In genomic region chr6:169724554-169725269, GRCh38 we compare ENCODE assay signal across 8 cellular contexts. TPM values are rescaled to one million over a fixed set of nuclear protein-coding genes. Genes with fewer than 3 reads are reported as not detected.
DNase-seq lines count a peak whose midpoint lies in the region; ATAC-seq, FAIRE-seq and TF ChIP-seq lines count a peak whose summit lies in the region.

No MANE protein-coding gene starts in this region.

- TF ChIP-seq CTCF in HEK293 (tag by site-specific recombination; IDR thresholded peaks at IDR 0.05) (peak; percentile 43), left lung (IDR thresholded peaks at IDR 0.05) (no peak)

- peak; percentile 36 for ATAC-seq in activated CD4-positive, alpha-beta T cell treated with anti-CD3 and anti-CD28 coated beads for 36 hours
- ATAC-seq in left lung, result peak; percentile 63

- peak overlapping the region; percentile 89 for H3K27ac Mint-ChIP-seq in activated CD4-positive, alpha-beta T cell treated with anti-CD3 and anti-CD28 coated beads for 36 hours

- H3K27ac ChIP-seq in HEK293 (ENCODE audit: extremely low read depth, low read depth, low read length) (peak overlapping the region; percentile 88), cingulate gyrus (ENCODE audit: low read depth, low read length) (peak overlapping the region; percentile 78), left lung (peak overlapping the region; percentile 78 to 88)

- H3K9me3 Mint-ChIP-seq in activated CD4-positive, alpha-beta T cell treated with anti-CD3 and anti-CD28 coated beads for 36 hours (ENCODE audit: low read depth), result no peaks in the 10 kb centered on the region

- H3K36me3 ChIP-seq in HEK293 (ENCODE audit: control insufficient read depth in 2 of 2, insufficient read depth in 1 of 2, low read length in 2 of 2) (no peaks in the 10 kb centered on the region), left lung (no peaks in the 10 kb centered on the region)

- peak; percentile 83 for FAIRE-seq in GM12892 (lab: Jason Lieb, UNC)

- CTCF ChIA-PET in HEK293 (lab: Yijun Ruan, JAX), result no interaction called here
- CTCF ChIA-PET in activated CD4-positive, alpha-beta T cell treated with anti-CD3 and anti-CD28 coated beads for 36 hours (lab: Charles Lee), result interaction anchor here (1.8 kb wide), 1 partner anchor 24 kb away, joined by 4 read pairs; no protein-coding TSS in a partner anchor

- H3K4me1 Mint-ChIP-seq in activated CD4-positive, alpha-beta T cell treated with anti-CD3 and anti-CD28 coated beads for 36 hours, result peaks cover 34% of the 10 kb centered on the region

- TF ChIP-seq POLR2A in GM12892 (IDR thresholded peaks at IDR 0.05; ENCODE audit: low read depth, low read length), result peak; percentile 27; the same call in 1 of the 2 replicates

- no peaks in the 10 kb centered on the region for H3K4me1 ChIP-seq in HEK293 (ENCODE audit: control insufficient read depth, insufficient read depth, low read length)
- H3K4me1 ChIP-seq in left lung, result peaks cover 4 to 36% of the 10 kb centered on the region in 2 donors

- H3K9me3 ChIP-seq in HEK293 (ENCODE audit: control insufficient read depth, insufficient read depth, low read depth, low read length) (no peaks in the 10 kb centered on the region), left lung (no peaks in the 10 kb centered on the region)

- peak overlapping the region; percentile 82 for H3K4me3 Mint-ChIP-seq in activated CD4-positive, alpha-beta T cell treated with anti-CD3 and anti-CD28 coated beads for 36 hours

- peak; percentile 56 for DNase-seq in GM12892 (ENCODE audit: insufficient read length)
- DNase-seq in NCI-H1105 (lab: John Stamatoyannopoulos, UW), result peak; percentile 88
- DNase-seq in activated CD4-positive, alpha-beta T cell treated with anti-CD3 and anti-CD28 coated beads for 36 hours, result peak; percentile 81
- peak; percentile 49 to 89 for DNase-seq in left lung
- DNase-seq in stimulated activated CD4-positive, alpha-beta T cell treated with anti-CD3 and anti-CD28 coated beads, Interleukin-4, amount 100 ng/mL, for 24 hours, result peak; percentile 68
- no peak for DNase-seq in MV-4-11 (lab: John Stamatoyannopoulos, UW)

- H3K27me3 Mint-ChIP-seq in activated CD4-positive, alpha-beta T cell treated with anti-CD3 and anti-CD28 coated beads for 36 hours, result no peaks in the 10 kb centered on the region

- POLR2A ChIA-PET in HEK293 (lab: Yijun Ruan, JAX), result interaction anchor here (0.9 to 2.3 kb wide), 5 partner anchors 14 to 30 kb away, joined by 3 to 11 read pairs (median 5); partner anchors contain the start of genes C6orf120, DYNLT2, ERMARD and WDR27
- POLR2A ChIA-PET in activated CD4-positive, alpha-beta T cell treated with anti-CD3 and anti-CD28 coated beads for 36 hours (lab: Charles Lee), result interaction anchor here (0.9 to 1.6 kb wide), 4 partner anchors 20 to 27 kb away, joined by 3 to 6 read pairs (median 4); partner anchors contain the start of genes C6orf120 and WDR27

- H3K4me3 ChIP-seq in HEK293 (ENCODE audit: low read depth, low read length), result peak overlapping the region; percentile 89
- H3K4me3 ChIP-seq in left lung, result peak overlapping the region; percentile 64 to 67

- intact Hi-C loops in activated CD4-positive, alpha-beta T cell treated with anti-CD3 and anti-CD28 coated beads for 36 hours (cut with DNase I, micrococcal nuclease), result loop anchor here in 1 of 2 experiments (1.0 to 10.0 kb wide), 5 partner anchors 22 to 1900 kb away; partner anchors contain the start of genes AFDN, C6orf120, DYNLT2 and ERMARD
- intact Hi-C loops in left lung (cut with DNase I), result no loop called here

- peaks cover 0 to 6% of the 10 kb centered on the region in 2 donors for H3K27me3 ChIP-seq in left lung

- peaks cover 16% of the 10 kb centered on the region for H3K36me3 Mint-ChIP-seq in activated CD4-positive, alpha-beta T cell treated with anti-CD3 and anti-CD28 coated beads for 36 hours (ENCODE audit: low read depth)

TF ChIP-seq in HEK293, 187 proteins besides CTCF, POLR2A, EP300 and RAD21 (continues in another document):
- TF ChIP-seq ZNF623 (tag by site-specific recombination; IDR thresholded peaks at IDR 0.05) (no peak), ZNF660 (tag by site-specific recombination; IDR thresholded peaks at IDR 0.05) (no peak), ZBTB11 (tag by site-specific recombination; conservative IDR thresholded peaks at IDR 0.05; ENCODE audit: low read depth) (peak; percentile 37; the same call in 1 of the 2 replicates), PRDM4 (tag by site-specific recombination; IDR thresholded peaks at IDR 0.05) (no peak), ATF2 (tag by site-specific recombination; IDR thresholded peaks at IDR 0.05; ENCODE audit: low read depth) (no peak)

RNA-seq across cellular contexts. Expression of gene PHF10, which starts 0.4 kb away (rescaled TPM):
- polyA plus RNA-seq in GM12892 (2012; ENCODE audit: missing spikeins), result 33.2 TPM
- total RNA-seq in activated CD4-positive, alpha-beta T cell treated with anti-CD3 and anti-CD28 coated beads for 36 hours, result 10 to 100 TPM; 85.4 to 89.0 TPM
- 10 to 100 TPM; 33.5 to 37.0 TPM for total RNA-seq in left lung

RNA-seq across cellular contexts. Expression of gene C6orf120, which starts 22.8 kb away (rescaled TPM):
- 12.0 TPM for polyA plus RNA-seq in GM12892 (2012; ENCODE audit: missing spikeins)
- total RNA-seq in activated CD4-positive, alpha-beta T cell treated with anti-CD3 and anti-CD28 coated beads for 36 hours, result 10 to 100 TPM; 14.7 to 15.6 TPM
- 10 to 100 TPM; 24.7 to 25.3 TPM for total RNA-seq in left lung

RNA-seq across cellular contexts. Expression of gene WDR27, which starts 22.9 kb away (rescaled TPM):
- 23.0 TPM for polyA plus RNA-seq in GM12892 (2012; ENCODE audit: missing spikeins)
- 10 to 100 TPM; 34.3 to 36.2 TPM for total RNA-seq in activated CD4-positive, alpha-beta T cell treated with anti-CD3 and anti-CD28 coated beads for 36 hours
- total RNA-seq in left lung, result 10 to 100 TPM; 31.3 to 31.9 TPM

RNA-seq across cellular contexts. Expression of gene DYNLT2, which starts 26.7 kb away (rescaled TPM):
- polyA plus RNA-seq in GM12892 (2012; ENCODE audit: missing spikeins), result 3.5 TPM
- 1 to 10 TPM; 2.0 to 2.4 TPM for total RNA-seq in activated CD4-positive, alpha-beta T cell treated with anti-CD3 and anti-CD28 coated beads for 36 hours
- total RNA-seq in left lung, result 1 to 10 TPM; 1.4 to 1.7 TPM

RNA-seq across cellular contexts. Expression of gene ERMARD, which starts 26.7 kb away (rescaled TPM):
- polyA plus RNA-seq in GM12892 (2012; ENCODE audit: missing spikeins), result 29.0 TPM
- total RNA-seq in activated CD4-positive, alpha-beta T cell treated with anti-CD3 and anti-CD28 coated beads for 36 hours, result 10 to 100 TPM; 19.2 to 30.2 TPM
- total RNA-seq in left lung, result 10 to 100 TPM; 16.8 to 24.0 TPM
